8 cellular contexts compared by ENCODE assay signal in the genomic region with DNA sequence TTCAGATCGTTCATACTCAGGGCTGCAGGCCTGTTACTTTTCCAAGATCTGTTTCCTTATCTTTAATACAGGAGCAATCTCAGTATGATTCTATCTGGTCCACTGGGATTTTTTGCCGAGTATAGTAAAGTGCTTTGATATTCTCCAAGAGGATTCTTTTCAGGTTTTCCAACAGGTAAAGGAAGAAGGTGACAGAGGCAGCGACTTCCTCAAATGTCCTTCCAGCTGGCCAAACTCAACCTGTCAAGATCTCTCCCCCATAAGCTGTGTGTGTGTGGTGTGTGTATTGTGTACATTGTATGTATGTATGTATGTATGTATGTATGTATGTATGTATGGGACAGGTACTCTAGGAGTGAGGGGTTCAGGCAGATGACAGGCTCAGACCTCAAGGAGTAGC. TPM values are rescaled to one million over a fixed set of nuclear protein-coding genes. Genes with fewer than 3 reads are reported as not detected.
DNase-seq lines count a peak whose midpoint lies in the region; ATAC-seq and TF ChIP-seq lines count a peak whose summit lies in the region.

No MANE protein-coding gene starts in this region.

- TF ChIP-seq POLR2A in esophagus squamous epithelium (IDR thresholded peaks at IDR 0.05), result no peak

- ATAC-seq in RWPE2 (ENCODE audit: low read depth), result no peak

- H3K36me3 ChIP-seq in RWPE2 (ENCODE audit: low read depth) (peaks cover 29% of the 10 kb centered on the region), esophagus squamous epithelium (peaks cover 0 to 34% (median 0%) of the 10 kb centered on the region in 3 donors), trophoblast cell (ENCODE audit: control insufficient read depth in 1 of 2, insufficient read depth in 2 of 2, low read length in 2 of 2) (peaks cover 4 to 12% of the 10 kb centered on the region in 2 experiments)

- no peak overlapping the region for H4K12ac ChIP-seq in trophoblast cell (ENCODE audit: low read depth, low read length)

- H2BK5ac ChIP-seq in trophoblast cell (ENCODE audit: low read depth, low read length, poor library complexity), result no peak overlapping the region

- peaks cover 8% of the 10 kb centered on the region for H3K79me1 ChIP-seq in trophoblast cell (ENCODE audit: low read length)

- no peak overlapping the region for H3K23ac ChIP-seq in trophoblast cell (ENCODE audit: low read length)

- H3K4ac ChIP-seq in trophoblast cell (ENCODE audit: low read depth, low read length), result peak overlapping the region; percentile 30

- H3K4me2 ChIP-seq in trophoblast cell (ENCODE audit: low read length), result peak overlapping the region; percentile 89

- no peak overlapping the region for H2BK12ac ChIP-seq in trophoblast cell (ENCODE audit: low read length)

- H3K79me2 ChIP-seq in trophoblast cell (ENCODE audit: control insufficient read depth, insufficient read depth, low read length, poor library complexity), result peaks cover 7% of the 10 kb centered on the region

- H3K27me3 ChIP-seq in RWPE2 (ENCODE audit: insufficient read depth, poor library complexity, severe bottlenecking) (no peaks in the 10 kb centered on the region), esophagus squamous epithelium (no peaks in the 10 kb centered on the region), trophoblast cell (ENCODE audit: insufficient read depth, low read length) (no peaks in the 10 kb centered on the region)

- in situ Hi-C loops in G401 (cut with HindIII; ENCODE audit: low sequenced_read_pairs), result no loop called here

- H3K18ac ChIP-seq in trophoblast cell (ENCODE audit: low read length), result no peak overlapping the region

- no peak overlapping the region for H3K14ac ChIP-seq in trophoblast cell (ENCODE audit: low read length)

- no peak overlapping the region for H4K8ac ChIP-seq in trophoblast cell (ENCODE audit: low read depth, low read length)

- no peak overlapping the region for H2AK5ac ChIP-seq in trophoblast cell (ENCODE audit: low read length)

- H3K9ac ChIP-seq in trophoblast cell (ENCODE audit: low read length), result no peak overlapping the region

- H3K4me3 ChIP-seq in RWPE2 (ENCODE audit: severe bottlenecking) (peak overlapping the region; percentile 52), esophagus squamous epithelium (peak overlapping the region; percentile 53 to 89 (median 72)), trophoblast cell (ENCODE audit: low read depth, low read length) (peak overlapping the region; percentile 41)

- no peak for TF ChIP-seq CTCF in RWPE2 (IDR thresholded peaks at IDR 0.05; ENCODE audit: poor library complexity, severe bottlenecking)
- TF ChIP-seq CTCF in esophagus squamous epithelium (IDR thresholded peaks at IDR 0.05), result no peak

- intact Hi-C loops in esophagus squamous epithelium (cut with DNase I), result no loop called here

- H3K9me3 ChIP-seq in RWPE2 (ENCODE audit: severe bottlenecking), result no peaks in the 10 kb centered on the region
- H3K9me3 ChIP-seq in esophagus squamous epithelium, result no peaks in the 10 kb centered on the region
- H3K9me3 ChIP-seq in trophoblast cell (ENCODE audit: insufficient read depth, low read depth, low read length), result no peaks in the 10 kb centered on the region

- H3K27ac ChIP-seq in RWPE2 (ENCODE audit: poor library complexity, severe bottlenecking) (peak overlapping the region; percentile 75), esophagus squamous epithelium (peak overlapping the region; percentile 81 to 92 (median 91)), trophoblast cell (ENCODE audit: low read depth, low read length) (no peak overlapping the region)

- no peak overlapping the region for H2BK120ac ChIP-seq in trophoblast cell (ENCODE audit: insufficient read depth, low read length, poor library complexity)

- H4K91ac ChIP-seq in trophoblast cell (ENCODE audit: low read depth, low read length), result no peak overlapping the region

- peaks cover 10% of the 10 kb centered on the region for H3K4me1 ChIP-seq in RWPE2 (ENCODE audit: insufficient read depth, poor library complexity, severe bottlenecking)
- peaks cover 2 to 46% (median 11%) of the 10 kb centered on the region in 3 donors for H3K4me1 ChIP-seq in esophagus squamous epithelium
- H3K4me1 ChIP-seq in trophoblast cell (ENCODE audit: control insufficient read depth in 1 of 2, insufficient read depth in 2 of 2, low read length in 2 of 2), result peaks cover 0 to 8% of the 10 kb centered on the region in 2 experiments

- DNase-seq in G401 (ENCODE audit: low spot score) (peak; percentile 18), RWPE2 (ENCODE audit: low spot score) (no peak), esophagus squamous epithelium (lab: John Stamatoyannopoulos, UW) (no peak), trophoblast cell (no peak), NOMO-1 (lab: John Stamatoyannopoulos, UW; ENCODE audit: unreplicated experiment in 2 of 2) (no peak), cerebellum (ENCODE audit: low spot score) (no peak), NOMO-1 treated with dmso at 0.1 percent for 144 hours (lab: John Stamatoyannopoulos, UW; ENCODE audit: unreplicated experiment) (no peak), NCI-H2107 treated with DMSO at 0.1 percent for 48 hours (lab: John Stamatoyannopoulos, UW; ENCODE audit: unreplicated experiment) (no peak)

- no peak overlapping the region for H2AFZ ChIP-seq in trophoblast cell (ENCODE audit: insufficient read depth, low read length, poor library complexity)

- WGBS in esophagus squamous epithelium, 2 donors, result 3 to 4% methylated on average over 3 of the region's 3 CpGs
- no CpG with 5 or more reads among the region's 3 CpGs for WGBS in trophoblast cell (ENCODE audit: extremely low coverage, insufficient coverage, insufficient read length)

RNA-seq across cellular contexts. Expression of gene AKR1A1, which starts 1.1 kb away (rescaled TPM):
- total RNA-seq in G401 (2014; rRNA removed; shearing (Covaris generic)), result 116 TPM in 2 replicates
- total RNA-seq in esophagus squamous epithelium (100 to 1,000 TPM; 122 to 164 (median 146) TPM), cerebellum (47.0 TPM)
- 105 and 110 TPM in 2 replicates for polyA plus RNA-seq in trophoblast cell (2013)

RNA-seq across cellular contexts. Expression of gene PRDX1, which starts 30.0 kb away (rescaled TPM):
- total RNA-seq in G401 (2014; rRNA removed; shearing (Covaris generic)), result 1,347 and 1,417 TPM in 2 replicates
- total RNA-seq in esophagus squamous epithelium (1,000 to 10,000 TPM in 3 of 4 donors, 100 to 1,000 TPM in 1; 531 to 1,461 (median 1,071) TPM), cerebellum (175 TPM)
- polyA plus RNA-seq in trophoblast cell (2013), result 683 and 706 TPM in 2 replicates

RNA-seq across cellular contexts. Expression of gene NASP, which starts 32.2 kb away (rescaled TPM):
- total RNA-seq in G401 (2014; rRNA removed; shearing (Covaris generic)), result 191 and 201 TPM in 2 replicates
- total RNA-seq in esophagus squamous epithelium (10 to 100 TPM; 40.0 to 71.7 (median 63.4) TPM), cerebellum (122 TPM)
- polyA plus RNA-seq in trophoblast cell (2013), result 129 and 144 TPM in 2 replicates

RNA-seq across cellular contexts. Expression of gene MMACHC, which starts 51.6 kb away (rescaled TPM):
- 4.7 and 6.4 TPM in 2 replicates for total RNA-seq in G401 (2014; rRNA removed; shearing (Covaris generic))
- total RNA-seq in esophagus squamous epithelium (1 to 10 TPM; 1.1 to 2.1 (median 1.8) TPM), cerebellum (3.1 TPM)
- 5.5 and 5.7 TPM in 2 replicates for polyA plus RNA-seq in trophoblast cell (2013)

RNA-seq across cellular contexts. Expression of gene CCDC163, which starts 51.8 kb away (rescaled TPM):
- total RNA-seq in G401 (2014; rRNA removed; shearing (Covaris generic)), result 2.5 TPM in 2 replicates
- total RNA-seq in esophagus squamous epithelium (1 to 10 TPM in 1 of 4 donors, under 1 TPM in 2, not detected in 1; 0.15 to 1.1 (median 0.76) TPM), cerebellum (0.27 TPM)
- 3.0 TPM in 2 replicates for polyA plus RNA-seq in trophoblast cell (2013)
